ENCODE assay signal across 7 cellular contexts in genomic region chr3:109050591-109051167, GRCh38.
DNase-seq lines count a peak whose midpoint lies in the region; ATAC-seq lines count a peak whose summit lies in the region.

No MANE protein-coding gene starts in this region.

- ATAC-seq in GM18909 (IDR thresholded peaks at IDR 0.05; ENCODE audit: poor library complexity, unreplicated experiment) (peak; percentile 83), HG03442 (IDR thresholded peaks at IDR 0.05; ENCODE audit: unreplicated experiment) (peak; percentile 85)

- no peak overlapping the region for H3K27ac ChIP-seq in substantia nigra (ENCODE audit: low read depth, low read length, poor library complexity, severe bottlenecking)

- DNase-seq in D341Med (ENCODE audit: low spot score): peak; percentile 69
- DNase-seq in RPMI7951 (ENCODE audit: low read depth): peak; percentile 15
- DNase-seq in fibroblast of peridontal ligament (ENCODE audit: extremely low read depth): peak; percentile 31
- DNase-seq in substantia nigra (lab: John Stamatoyannopoulos, UW): no peak
- no peak for DNase-seq in cerebellar nuclear complex (lab: John Stamatoyannopoulos, UW)

Comparison
In these comparisons a context has a peak if more than half of its experiments do, and no peak if none do; other contexts are left out.
1. DNase-seq: peak in D341Med (single experiment), RPMI7951 (single experiment) and fibroblast of peridontal ligament (single experiment); none in substantia nigra (0 of 49) and cerebellar nuclear complex (0 of 2).